25 cellular contexts compared by ENCODE assay signal in genomic region chr7:1313591-1313990, GRCh38.
"Had no signal": no experiment of that assay in that cellular context is flagged by ENCODE, and none has a peak within 500 bp of the region (broad histone marks: within the 10 kb centered on the region; RNA-seq: fewer than 3 reads in every experiment).

No MANE protein-coding gene starts in this region.

- H3K27me3 ChIP-seq: ascending aorta, brain microvascular endothelial cell, hepatocyte, testis, vagina had no signal

- H3K9me3 ChIP-seq: ascending aorta, testis, vagina had no signal

- H3K27ac Mint-ChIP-seq: activated CD8-positive, alpha-beta memory T cell treated with anti-CD3 and anti-CD28 coated beads, Interleukin-2, amount 10 ng/mL, durations not matched to agents 7 days and 5 days; activated CD8-positive, alpha-beta T cell treated with anti-CD3 and anti-CD28 coated beads for 36 hours; activated naive CD4-positive, alpha-beta T cell treated with anti-CD3 and anti-CD28 coated beads, Interleukin-2, amount 50 U/mL, for 72 hours; immature natural killer cell; memory B cell; nephron; T-helper 1 cell treated with Interleukin-12 subunit alpha and Interleukin-12 subunit beta and Interleukin-4 antibody, amounts not matched to agents 30 μg/mL and 1 μg/mL, for 36 hours; type B pancreatic cell had no signal

- H3K36me3 ChIP-seq: ascending aorta, brain microvascular endothelial cell, vagina had no signal

- H3K9me3 Mint-ChIP-seq: activated CD8-positive, alpha-beta T cell treated with anti-CD3 and anti-CD28 coated beads for 36 hours; activated naive CD4-positive, alpha-beta T cell treated with anti-CD3 and anti-CD28 coated beads, Interleukin-2, amount 50 U/mL, for 72 hours; immature natural killer cell; memory B cell; nephron; T-helper 1 cell treated with Interleukin-12 subunit alpha and Interleukin-12 subunit beta and Interleukin-4 antibody, amounts not matched to agents 30 μg/mL and 1 μg/mL, for 36 hours; type B pancreatic cell had no signal

- H3K36me3 Mint-ChIP-seq: activated CD8-positive, alpha-beta memory T cell treated with anti-CD3 and anti-CD28 coated beads, Interleukin-2, amount 10 ng/mL, durations not matched to agents 7 days and 5 days; activated naive CD4-positive, alpha-beta T cell treated with anti-CD3 and anti-CD28 coated beads, Interleukin-2, amount 50 U/mL, for 72 hours; immature natural killer cell; memory B cell; type B pancreatic cell had no signal

- H3K4me1 ChIP-seq: ascending aorta, testis, vagina had no signal

- H3K4me3 Mint-ChIP-seq: activated CD8-positive, alpha-beta memory T cell treated with anti-CD3 and anti-CD28 coated beads, Interleukin-2, amount 10 ng/mL, durations not matched to agents 7 days and 5 days; activated CD8-positive, alpha-beta T cell treated with anti-CD3 and anti-CD28 coated beads for 36 hours; immature natural killer cell; memory B cell; nephron; T-helper 1 cell treated with Interleukin-12 subunit alpha and Interleukin-12 subunit beta and Interleukin-4 antibody, amounts not matched to agents 30 μg/mL and 1 μg/mL, for 36 hours; type B pancreatic cell had no signal

- DNase-seq: activated CD4-positive, alpha-beta T cell treated with anti-CD3 and anti-CD28 coated beads for 4 hours; activated CD4-positive, CD25-positive, alpha-beta regulatory T cell; activated CD8-positive, alpha-beta memory T cell treated with anti-CD3 and anti-CD28 coated beads, Interleukin-2, amount 10 ng/mL, durations not matched to agents 7 days and 5 days; activated CD8-positive, alpha-beta T cell treated with anti-CD3 and anti-CD28 coated beads for 36 hours; activated effector memory CD4-positive, alpha-beta T cell treated with anti-CD3 and anti-CD28 coated beads, Interleukin-2, amount 50 U/mL, for 16 hours; activated T-cell treated with anti-CD3 and anti-CD28 coated beads for 4 hours; brain microvascular endothelial cell; caudate nucleus; dermis blood vessel endothelial cell; effector CD8-positive, alpha-beta T cell; foreskin melanocyte; immature natural killer cell; occipital lobe; stimulated activated CD4-positive, alpha-beta T cell treated with anti-CD3 and anti-CD28 coated beads, Interleukin-4, amount 100 ng/mL, for 1 hour; stimulated activated naive CD4-positive, alpha-beta T cell; T1000; testis had no signal

- H3K27me3 Mint-ChIP-seq: activated CD8-positive, alpha-beta memory T cell treated with anti-CD3 and anti-CD28 coated beads, Interleukin-2, amount 10 ng/mL, durations not matched to agents 7 days and 5 days; activated CD8-positive, alpha-beta T cell treated with anti-CD3 and anti-CD28 coated beads for 36 hours; memory B cell had no signal

- H3K4me3 ChIP-seq: ascending aorta, hepatocyte, testis, vagina had no signal

- ATAC-seq: activated CD8-positive, alpha-beta memory T cell treated with anti-CD3 and anti-CD28 coated beads, Interleukin-2, amount 10 ng/mL, durations not matched to agents 7 days and 5 days; activated CD8-positive, alpha-beta T cell treated with anti-CD3 and anti-CD28 coated beads for 36 hours; activated naive CD4-positive, alpha-beta T cell treated with anti-CD3 and anti-CD28 coated beads, Interleukin-2, amount 50 U/mL, for 72 hours had no signal

- H3K4me1 Mint-ChIP-seq: activated CD8-positive, alpha-beta memory T cell treated with anti-CD3 and anti-CD28 coated beads, Interleukin-2, amount 10 ng/mL, durations not matched to agents 7 days and 5 days; immature natural killer cell; memory B cell; nephron had no signal

- H3K27ac ChIP-seq: ascending aorta, brain microvascular endothelial cell, hepatocyte, testis, vagina had no signal
